23 cellular contexts compared by ENCODE assay signal in genomic region chr11:491358-491757, GRCh38. TPM values are rescaled to one million over a fixed set of nuclear protein-coding genes. Genes with fewer than 3 reads are reported as not detected.
DNase-seq lines count a peak whose midpoint lies in the region; FAIRE-seq and TF ChIP-seq lines count a peak whose summit lies in the region.
"Had no signal": no experiment of that assay in that cellular context is flagged by ENCODE, and none has a peak within 500 bp of the region (broad histone marks: within the 10 kb centered on the region; RNA-seq: fewer than 3 reads in every experiment).

No MANE protein-coding gene starts in this region.

- H3K36me3 ChIP-seq in H7 (replicated peaks; ENCODE audit: control insufficient read depth, insufficient read depth, low read length): peaks cover 2% of the 10 kb centered on the region

- H3K27me3 Mint-ChIP-seq in dendritic cell treated with granulocyte-macrophage colony-stimulating factor and Interleukin-4, amounts not matched to agents 40 ng/mL and 50 ng/mL, for 4 days: no peaks in the 10 kb centered on the region
- H3K27me3 Mint-ChIP-seq: CD4-positive, alpha-beta T cell; CD8-positive, alpha-beta memory T cell had no signal

- no peak overlapping the region for H3K4me3 Mint-ChIP-seq in dendritic cell treated with granulocyte-macrophage colony-stimulating factor and Interleukin-4, amounts not matched to agents 40 ng/mL and 50 ng/mL, for 4 days
- H3K4me3 Mint-ChIP-seq: CD14-positive monocyte; CD4-positive, alpha-beta T cell; CD8-positive, alpha-beta memory T cell; H9 had no signal

- TF ChIP-seq CTCF in dorsolateral prefrontal cortex (IDR thresholded peaks at IDR 0.05 in 54 of 56, conservative IDR thresholded peaks at IDR 0.05 in 2 of 56; ENCODE audit: low read depth in 1 of 56, partially characterized antibody in 56 of 56): no peak

- H3K27me3 ChIP-seq in H7 (ENCODE audit: control insufficient read depth, insufficient read depth, low read length): no peaks in the 10 kb centered on the region
- no peaks in the 10 kb centered on the region for H3K27me3 ChIP-seq in dorsolateral prefrontal cortex
- H3K27me3 ChIP-seq: BE2C; BLaER1 treated with 17β-estradiol and CSF1 and Interleukin-3, amounts not matched to agents 10 nM and 100 nM had no signal

- intact Hi-C loops in dendritic cell treated with granulocyte-macrophage colony-stimulating factor and Interleukin-4, amounts not matched to agents 40 ng/mL and 50 ng/mL, for 4 days (cut with micrococcal nuclease): no loop called here
- intact Hi-C loops in dorsolateral prefrontal cortex (cut with DNase I): no loop called here

- no peak overlapping the region for H3K4me3 ChIP-seq in H7 (ENCODE audit: insufficient read depth, low read depth, low read length)
- no peak overlapping the region for H3K4me3 ChIP-seq in dorsolateral prefrontal cortex
- H3K4me3 ChIP-seq: A549; BLaER1 treated with 17β-estradiol and CSF1 and Interleukin-3, amounts not matched to agents 10 nM and 100 nM; GM23248 had no signal

- H3K36me3 Mint-ChIP-seq in dendritic cell treated with granulocyte-macrophage colony-stimulating factor and Interleukin-4, amounts not matched to agents 40 ng/mL and 50 ng/mL, for 4 days (ENCODE audit: low read depth): peaks cover 92% of the 10 kb centered on the region

- TF ChIP-seq POLR2A in GM12891 (IDR thresholded peaks at IDR 0.05; ENCODE audit: low read depth, low read length): no peak

- peak overlapping the region in 22 of 59 donors; percentile 1 to 78 (median 41) for H3K27ac ChIP-seq in dorsolateral prefrontal cortex
- H3K27ac ChIP-seq: A549; BLaER1 treated with 17β-estradiol and CSF1 and Interleukin-3, amounts not matched to agents 10 nM and 100 nM; GM23248 had no signal

- peak overlapping the region; percentile 25 for H3K27ac Mint-ChIP-seq in dendritic cell treated with granulocyte-macrophage colony-stimulating factor and Interleukin-4, amounts not matched to agents 40 ng/mL and 50 ng/mL, for 4 days
- H3K27ac Mint-ChIP-seq: CD4-positive, alpha-beta T cell; H9 had no signal

- peaks cover 21% of the 10 kb centered on the region for H3K4me1 Mint-ChIP-seq in dendritic cell treated with granulocyte-macrophage colony-stimulating factor and Interleukin-4, amounts not matched to agents 40 ng/mL and 50 ng/mL, for 4 days (ENCODE audit: low read depth)
- H3K4me1 Mint-ChIP-seq: CD14-positive monocyte; CD8-positive, alpha-beta memory T cell; H9 had no signal

- no peaks in the 10 kb centered on the region for H3K9me3 Mint-ChIP-seq in dendritic cell treated with granulocyte-macrophage colony-stimulating factor and Interleukin-4, amounts not matched to agents 40 ng/mL and 50 ng/mL, for 4 days
- H3K9me3 Mint-ChIP-seq: CD14-positive monocyte; CD4-positive, alpha-beta T cell; CD8-positive, alpha-beta memory T cell; H9 had no signal

- FAIRE-seq in GM12891 (lab: Jason Lieb, UNC): no peak
- FAIRE-seq: A549, D721Med, GM12892, H1 had no signal

- DNase-seq in GM12891 (ENCODE audit: insufficient read length, low spot score) (peak; percentile 9), H7 (peak; percentile 51), epidermal melanocyte (ENCODE audit: insufficient read length, low spot score) (no peak), dorsolateral prefrontal cortex (no peak)
- no peak for DNase-seq in NK-92 treated with Interleukin-12 subunit alpha and Interleukin-12 subunit beta, amount 100 ng/mL, for 24 hours (lab: John Stamatoyannopoulos, UW)
- DNase-seq: 8988T; ACHN; AML-193; BE2C; CD4-positive, alpha-beta T cell; CD8-positive, alpha-beta memory T cell; DMS 273 treated with DMSO at 0.1 percent for 48 hours; DMS79; GF-D8; GM23248 had no signal

TF ChIP-seq in GM12891, 5 proteins besides CTCF, POLR2A, EP300 and RAD21:
- no peak for TF ChIP-seq PAX5 (IDR thresholded peaks at IDR 0.05; ENCODE audit: insufficient read depth, low read length, severe bottlenecking)
- TF ChIP-seq POU2F2 (IDR thresholded peaks at IDR 0.05; ENCODE audit: low read depth, low read length): no peak
- no peak for TF ChIP-seq SPI1 (IDR thresholded peaks at IDR 0.05; ENCODE audit: low read depth, low read length)
- no peak for TF ChIP-seq POLR2AphosphoS5 (IDR thresholded peaks at IDR 0.05; ENCODE audit: low read depth, low read length)
- no peak for TF ChIP-seq TAF1 (IDR thresholded peaks at IDR 0.05; ENCODE audit: low read depth, low read length)

RNA-seq across cellular contexts. Expression of gene RNH1, which starts 15.7 kb away (rescaled TPM):
- 81.8 TPM for polyA plus RNA-seq in GM12891 (2012; ENCODE audit: low read depth, missing spikeins)
- total RNA-seq in H7 (2014; rRNA removed; shearing (Covaris generic)): 98.9 and 104 TPM in 2 replicates
- total RNA-seq in dorsolateral prefrontal cortex: 100 to 1,000 TPM in 68 of 120 experiments, 10 to 100 TPM in 52; 67.4 to 242 (median 102) TPM

RNA-seq across cellular contexts. Expression of gene PTDSS2, which starts 41.3 kb away (rescaled TPM):
- polyA plus RNA-seq in GM12891 (2012; ENCODE audit: low read depth, missing spikeins): 7.6 TPM
- total RNA-seq in H7 (2014; rRNA removed; shearing (Covaris generic)): 40.9 and 47.5 TPM in 2 replicates
- 10 to 100 TPM; 32.5 to 82.7 (median 53.2) TPM for total RNA-seq in dorsolateral prefrontal cortex

RNA-seq across cellular contexts. Expression of gene HRAS, which starts 44.0 kb away (rescaled TPM):
- 19.9 TPM for polyA plus RNA-seq in GM12891 (2012; ENCODE audit: low read depth, missing spikeins)
- total RNA-seq in H7 (2014; rRNA removed; shearing (Covaris generic)): 27.1 and 57.9 TPM in 2 replicates
- 100 to 1,000 TPM in 19 of 120 experiments, 10 to 100 TPM in 101; 50.7 to 122 (median 86.8) TPM for total RNA-seq in dorsolateral prefrontal cortex

RNA-seq across cellular contexts. Expression of gene LRRC56, which starts 46.0 kb away (rescaled TPM):
- 0.49 TPM for polyA plus RNA-seq in GM12891 (2012; ENCODE audit: low read depth, missing spikeins)
- 1.3 and 1.5 TPM in 2 replicates for total RNA-seq in H7 (2014; rRNA removed; shearing (Covaris generic))
- 1 to 10 TPM; 1.5 to 6.7 (median 3.8) TPM for total RNA-seq in dorsolateral prefrontal cortex

RNA-seq across cellular contexts. Expression of gene ANO9, which starts 49.5 kb away (rescaled TPM):
- polyA plus RNA-seq in GM12891 (2012; ENCODE audit: low read depth, missing spikeins): 30.5 TPM
- total RNA-seq in H7 (2014; rRNA removed; shearing (Covaris generic)): 0.83 and 2.2 TPM in 2 replicates
- under 1 TPM in 21 of 120 experiments, not detected in 99; 0.08 to 0.70 (median 0.20) TPM for total RNA-seq in dorsolateral prefrontal cortex
- total RNA-seq: GM23248 had no signal
- polyA plus RNA-seq: GM23248 had no signal

Comparison
In these comparisons a context has a peak if more than half of its experiments do, and no peak if none do; other contexts are left out.
1. DNase-seq: peak in GM12891 (single experiment) and H7 (single experiment); none in epidermal melanocyte (single experiment), dorsolateral prefrontal cortex (0 of 10) and NK-92 treated with Interleukin-12 subunit alpha and Interleukin-12 subunit beta, amount 100 ng/mL, for 24 hours (single experiment).